In genomic region chr11:74844072-74844471, GRCh38 we compare ENCODE assay signal across 18 cellular contexts.
DNase-seq lines count a peak whose midpoint lies in the region; ATAC-seq and TF ChIP-seq lines count a peak whose summit lies in the region.
"Had no signal": no experiment of that assay in that cellular context is flagged by ENCODE, and none has a peak within 500 bp of the region (broad histone marks: within the 10 kb centered on the region; RNA-seq: fewer than 3 reads in every experiment).

No MANE protein-coding gene starts in this region.

- H3K9me3 Mint-ChIP-seq in central memory CD8-positive, alpha-beta T cell: no peaks in the 10 kb centered on the region
- H3K9me3 Mint-ChIP-seq: CD14-positive monocyte; CD4-positive, alpha-beta memory T cell; GM23338 had no signal

- TF ChIP-seq POLR2A in IMR-90 (IDR thresholded peaks at IDR 0.05; ENCODE audit: low read depth, low read length) (no peak), thyroid gland (IDR thresholded peaks at IDR 0.05) (no peak)

- H2BK20ac ChIP-seq in IMR-90 (ENCODE audit: low read depth, low read length): no peak overlapping the region

- intact Hi-C loops in IMR-90 (cut with micrococcal nuclease) (no loop called here), left lung (cut with DNase I) (no loop called here), thyroid gland (cut with DNase I) (no loop called here)

- no peak overlapping the region for H2AK5ac ChIP-seq in IMR-90 (ENCODE audit: low read depth, low read length)

- H3K9me1 ChIP-seq in IMR-90 (ENCODE audit: insufficient read depth, low read length): peaks cover 21% of the 10 kb centered on the region

- no TSS peak for BruUV-seq in IMR-90 (replicated peaks; lab: Mats Ljungman, UMichigan)

- peaks cover 39% of the 10 kb centered on the region for H3K36me3 ChIP-seq in IMR-90 (ENCODE audit: control insufficient read depth, insufficient read depth, low read length)
- peaks cover 0 to 66% of the 10 kb centered on the region in 2 donors for H3K36me3 ChIP-seq in left lung
- peaks cover 4 to 9% of the 10 kb centered on the region in 2 donors for H3K36me3 ChIP-seq in thyroid gland

- no peak for DNase-seq in IMR-90
- DNase-seq in central memory CD8-positive, alpha-beta T cell (ENCODE audit: low spot score in 2 of 2): no peak
- peak in 1 of 2 donors; percentile 61 for DNase-seq in left lung
- peak; percentile 16 to 19 for DNase-seq in thyroid gland
- DNase-seq in left lobe of liver (ENCODE audit: low spot score): no peak
- no peak for DNase-seq in stimulated activated CD4-positive, alpha-beta T cell treated with anti-CD3 and anti-CD28 coated beads, Interleukin-15, amount 100 ng/mL, for 24 hours
- DNase-seq: 8988T; Calu3; CD4-positive, alpha-beta memory T cell; DMS79 treated with DMSO at 0.1 percent for 48 hours; EL; HCEC 1CT had no signal

- H4K91ac ChIP-seq in IMR-90 (ENCODE audit: insufficient read depth, low read depth, low read length): no peak overlapping the region

- H3K56ac ChIP-seq in IMR-90 (ENCODE audit: extremely low read depth, insufficient read depth, low read length): no peak overlapping the region

- no peaks in the 10 kb centered on the region for H3K27me3 ChIP-seq in IMR-90 (ENCODE audit: control insufficient read depth, insufficient read depth, low read length)
- H3K27me3 ChIP-seq in left lung: no peaks in the 10 kb centered on the region
- no peaks in the 10 kb centered on the region for H3K27me3 ChIP-seq in thyroid gland
- H3K27me3 ChIP-seq: BLaER1 had no signal

- dilution Hi-C loops in IMR-90 (cut with HindIII; ENCODE audit: low sequenced_read_pairs, unreplicated experiment): no loop called here

- no peak overlapping the region for H2AK9ac ChIP-seq in IMR-90 (replicated peaks; ENCODE audit: low read depth, low read length, poor library complexity)

- H3K79me1 ChIP-seq in IMR-90 (ENCODE audit: low read depth in 1 of 2, low read length in 2 of 2): peaks cover 3 to 17% of the 10 kb centered on the region in 2 experiments; a peak in 3 of 4 replicates

- no peak overlapping the region for H2BK120ac ChIP-seq in IMR-90 (ENCODE audit: low read depth, low read length)

- TF ChIP-seq RAD21 in IMR-90 (IDR thresholded peaks at IDR 0.05; ENCODE audit: low read length): no peak

- H3K27me3 Mint-ChIP-seq in central memory CD8-positive, alpha-beta T cell: no peaks in the 10 kb centered on the region
- H3K27me3 Mint-ChIP-seq: CD4-positive, alpha-beta memory T cell had no signal

- H3K9me3 ChIP-seq in IMR-90 (ENCODE audit: control insufficient read depth, insufficient read depth, low read length): no peaks in the 10 kb centered on the region
- no peaks in the 10 kb centered on the region for H3K9me3 ChIP-seq in left lung
- no peaks in the 10 kb centered on the region for H3K9me3 ChIP-seq in thyroid gland
- H3K9me3 ChIP-seq: BLaER1 had no signal

- no peak overlapping the region for H4K8ac ChIP-seq in IMR-90 (ENCODE audit: low read depth in 2 of 2, low read length in 2 of 2)

- no peak overlapping the region for H3K23ac ChIP-seq in IMR-90 (ENCODE audit: low read depth, low read length)

- H3K14ac ChIP-seq in IMR-90 (replicated peaks; ENCODE audit: low read depth, low read length): no peak overlapping the region

- H3K9ac ChIP-seq in IMR-90 (ENCODE audit: low read depth, low read length): no peak overlapping the region
- H3K9ac ChIP-seq: BLaER1 had no signal

- H3K36me3 Mint-ChIP-seq in central memory CD8-positive, alpha-beta T cell (ENCODE audit: insufficient read depth): peaks cover 27% of the 10 kb centered on the region

- H3K27ac Mint-ChIP-seq in central memory CD8-positive, alpha-beta T cell (ENCODE audit: low read depth): peak overlapping the region; percentile 53
- H3K27ac Mint-ChIP-seq: GM23338 had no signal

- H4K5ac ChIP-seq in IMR-90 (ENCODE audit: low read depth, low read length): no peak overlapping the region

- in situ Hi-C loops in IMR-90 (cut with MboI; ENCODE audit: low sequenced_read_pairs): no loop called here

- no peak overlapping the region for H3K4ac ChIP-seq in IMR-90 (ENCODE audit: low read depth, low read length)

- H3K4me3 ChIP-seq in IMR-90 (ENCODE audit: insufficient read depth, low read depth, low read length): no peak overlapping the region
- no peak overlapping the region for H3K4me3 ChIP-seq in left lung
- H3K4me3 ChIP-seq in thyroid gland (replicated peaks in 1 of 3): no peak overlapping the region
- H3K4me3 ChIP-seq: BLaER1, GM12878, GM23338 had no signal

- POLR2A ChIA-PET in IMR-90 (lab: Charles Lee; ENCODE audit: unreplicated experiment): no interaction called here

- no peak overlapping the region for H2BK5ac ChIP-seq in IMR-90 (ENCODE audit: low read depth, low read length, poor library complexity, severe bottlenecking)

- peak; percentile 55 for ATAC-seq in IMR-90 (ENCODE audit: low read depth)
- ATAC-seq in central memory CD8-positive, alpha-beta T cell (replicated peaks; ENCODE audit: extremely low read depth, poor library complexity, severe bottlenecking): no peak
- ATAC-seq in left lung: peak; percentile 93
- no peak for ATAC-seq in left lobe of liver
- ATAC-seq in HG03139 (IDR thresholded peaks at IDR 0.05; ENCODE audit: unreplicated experiment): no peak
- ATAC-seq in GM19023 (IDR thresholded peaks at IDR 0.05; ENCODE audit: unreplicated experiment): no peak
- ATAC-seq: GM12878 had no signal

- H3K4me1 Mint-ChIP-seq in central memory CD8-positive, alpha-beta T cell: peaks cover 31% of the 10 kb centered on the region

- H2BK15ac ChIP-seq in IMR-90 (ENCODE audit: low read depth, low read length): no peak overlapping the region

- H3K4me1 ChIP-seq in IMR-90 (ENCODE audit: control insufficient read depth, insufficient read depth, low read length): peaks cover 2% of the 10 kb centered on the region; the same call in 1 of the 2 replicates
- peaks cover 0 to 5% of the 10 kb centered on the region in 2 donors for H3K4me1 ChIP-seq in left lung
- H3K4me1 ChIP-seq in thyroid gland: no peaks in the 10 kb centered on the region

- H4K20me1 ChIP-seq in IMR-90 (ENCODE audit: insufficient read depth, low read length): no peaks in the 10 kb centered on the region
- H4K20me1 ChIP-seq: BLaER1 had no signal

- H3K18ac ChIP-seq in IMR-90 (ENCODE audit: low read depth, low read length): no peak overlapping the region

- H3K4me3 Mint-ChIP-seq in central memory CD8-positive, alpha-beta T cell: no peak overlapping the region
- H3K4me3 Mint-ChIP-seq: CD14-positive monocyte; CD4-positive, alpha-beta memory T cell; GM23338 had no signal

- TF ChIP-seq CTCF in IMR-90 (conservative IDR thresholded peaks at IDR 0.05; ENCODE audit: low read depth, low read length): no peak
- TF ChIP-seq CTCF in left lung (IDR thresholded peaks at IDR 0.05): no peak
- TF ChIP-seq CTCF in thyroid gland (IDR thresholded peaks at IDR 0.05): no peak

- CTCF ChIA-PET in IMR-90 (lab: Yijun Ruan, JAX): interaction anchor here (0.5 to 0.9 kb wide), 2 partner anchors 9 to 13 kb away, joined by 3 read pairs; no protein-coding TSS in a partner anchor

- WGBS in IMR-90 (ENCODE audit: extremely low coverage in 2 of 2, insufficient read length in 1 of 2), 2 experiments: 100% methylated on average over 1 of the region's 3 CpGs; no CpG with 5 or more reads in 1 of the 2 experiments
- 80 to 87% methylated on average over 3 of the region's 3 CpGs for WGBS in thyroid gland, 2 donors

- H3K27ac ChIP-seq in IMR-90 (ENCODE audit: insufficient read depth, low read length): no peak overlapping the region
- H3K27ac ChIP-seq in left lung: no peak overlapping the region
- H3K27ac ChIP-seq in thyroid gland: no peak overlapping the region
- H3K27ac ChIP-seq: BLaER1 had no signal

- no peak overlapping the region for H3K4me2 ChIP-seq in IMR-90 (ENCODE audit: low read depth, low read length)
- H3K4me2 ChIP-seq: BLaER1, GM23338 had no signal

- H2AFZ ChIP-seq in IMR-90 (replicated peaks; ENCODE audit: low read length, poor library complexity): no peak overlapping the region
- H2AFZ ChIP-seq: GM23338 had no signal

TF ChIP-seq in IMR-90, 13 proteins besides CTCF, POLR2A, EP300 and RAD21:
- TF ChIP-seq CEBPB (IDR thresholded peaks at IDR 0.05; ENCODE audit: low read depth, low read length) (peak; percentile 32; the same call in 1 of the 2 replicates), RCOR1 (IDR thresholded peaks at IDR 0.05; ENCODE audit: insufficient replicate concordance, low read length) (no peak), MAFK (IDR thresholded peaks at IDR 0.05; ENCODE audit: low read depth, low read length) (no peak)

Comparison
In these comparisons a context has a peak if more than half of its experiments do, and no peak if none do; other contexts are left out.
1. ATAC-seq: peak in IMR-90 (single experiment) and left lung (single experiment); none in central memory CD8-positive, alpha-beta T cell (single experiment), left lobe of liver (single experiment), HG03139 (single experiment) and GM19023 (single experiment).
2. DNase-seq: peak in thyroid gland (2 of 2); none in IMR-90 (single experiment), central memory CD8-positive, alpha-beta T cell (0 of 2), left lobe of liver (single experiment) and stimulated activated CD4-positive, alpha-beta T cell treated with anti-CD3 and anti-CD28 coated beads, Interleukin-15, amount 100 ng/mL, for 24 hours (single experiment).